18 cellular contexts compared by ENCODE assay signal in the genomic region with DNA sequence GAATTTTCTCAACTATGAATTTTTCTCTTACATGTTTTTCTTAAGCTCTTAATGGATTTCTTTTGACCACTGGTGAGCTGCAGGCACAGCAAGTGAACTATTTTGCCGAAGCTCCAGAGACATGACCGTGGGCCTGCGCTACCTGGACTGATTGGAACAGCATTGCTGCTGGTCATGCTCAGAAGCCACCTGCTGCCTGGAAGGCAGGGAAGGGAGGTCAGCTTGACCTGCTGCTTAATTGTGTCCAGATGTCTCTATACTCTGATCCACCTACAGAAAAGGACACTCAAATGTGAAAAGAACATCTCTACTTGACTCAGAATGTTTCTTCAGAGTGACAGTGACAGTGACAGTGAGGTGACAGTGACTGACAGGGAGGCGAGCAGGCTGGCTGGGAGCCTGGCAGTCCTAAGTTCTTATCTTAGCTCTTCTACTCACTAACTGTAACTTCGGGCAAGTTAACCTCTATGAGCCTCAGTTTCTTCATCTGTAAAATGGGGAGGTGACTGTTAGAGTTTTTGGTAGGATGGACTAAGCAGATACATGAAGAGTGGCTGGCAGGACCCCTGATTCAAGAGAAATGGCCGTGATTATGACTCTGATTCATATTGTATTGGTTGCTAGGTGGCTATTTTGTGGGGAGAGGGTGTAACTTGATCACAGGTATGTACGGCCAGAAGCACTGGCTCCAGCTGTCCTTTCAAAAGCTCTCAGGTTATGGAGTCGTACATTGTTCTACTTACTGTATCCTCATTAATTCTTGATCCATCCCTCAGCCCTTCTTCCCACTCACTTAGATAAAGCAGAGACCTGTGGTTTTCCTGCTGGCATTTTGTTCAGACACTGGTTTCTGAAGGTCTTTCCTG. TPM values are rescaled to one million over a fixed set of nuclear protein-coding genes. Genes with fewer than 3 reads are reported as not detected.
DNase-seq lines count a peak whose midpoint lies in the region; ATAC-seq, FAIRE-seq and TF ChIP-seq lines count a peak whose summit lies in the region.
"Had no signal": no experiment of that assay in that cellular context is flagged by ENCODE, and none has a peak within 500 bp of the region (broad histone marks: within the 10 kb centered on the region; RNA-seq: fewer than 3 reads in every experiment).

No MANE protein-coding gene starts in this region.

- no peak overlapping the region for H2BK120ac ChIP-seq in neuronal stem cell (ENCODE audit: low read depth, low read length)

- peaks cover 0 to 35% of the 10 kb centered on the region in 2 donors for H3K4me1 ChIP-seq in right atrium auricular region
- peaks cover 32% of the 10 kb centered on the region for H3K4me1 ChIP-seq in astrocyte (ENCODE audit: insufficient read depth, low read length)
- peaks cover 20% of the 10 kb centered on the region in 2 donors for H3K4me1 ChIP-seq in neuronal stem cell (ENCODE audit: control insufficient read depth in 2 of 2, insufficient read depth in 1 of 2, low read depth in 1 of 2, low read length in 2 of 2)
- H3K4me1 ChIP-seq in adrenal gland (replicated peaks in 1 of 2), result peaks cover 6 to 9% of the 10 kb centered on the region in 2 donors

- TF ChIP-seq POLR2A in adrenal gland (IDR thresholded peaks at IDR 0.05), result no peak

- no peaks in the 10 kb centered on the region for H3K79me2 ChIP-seq in astrocyte (ENCODE audit: insufficient read depth, low read length)

- H2AK5ac ChIP-seq in neuronal stem cell (ENCODE audit: low read depth, low read length), result no peak overlapping the region

- TF ChIP-seq CTCF in right atrium auricular region (IDR thresholded peaks at IDR 0.05) (no peak), astrocyte (IDR thresholded peaks at IDR 0.05; ENCODE audit: insufficient read depth, low read depth, low read length) (no peak), adrenal gland (IDR thresholded peaks at IDR 0.05) (no peak)

- H4K91ac ChIP-seq in neuronal stem cell (ENCODE audit: low read depth, low read length, poor library complexity), result no peak overlapping the region

- H3K4me2 ChIP-seq in astrocyte (ENCODE audit: low read length) (peak overlapping the region; percentile 79), neuronal stem cell (ENCODE audit: insufficient read depth, low read length, poor library complexity, severe bottlenecking) (no peak overlapping the region)

- H3K4ac ChIP-seq in neuronal stem cell (ENCODE audit: low read length), result no peak overlapping the region

- no peak overlapping the region for H3K18ac ChIP-seq in neuronal stem cell (ENCODE audit: low read length)

- H3K9me3 ChIP-seq in right atrium auricular region (no peaks in the 10 kb centered on the region), astrocyte (ENCODE audit: insufficient read depth, low read depth, low read length) (no peaks in the 10 kb centered on the region), neuronal stem cell (replicated peaks in 1 of 2; ENCODE audit: control insufficient read depth in 2 of 2, insufficient read depth in 1 of 2, low read depth in 1 of 2, low read length in 2 of 2) (peaks cover 0 to 3% of the 10 kb centered on the region in 2 donors), adrenal gland (replicated peaks in 1 of 3) (no peaks in the 10 kb centered on the region)
- H3K9me3 ChIP-seq: tibial artery had no signal

- no peak overlapping the region for H2AFZ ChIP-seq in astrocyte (ENCODE audit: low read depth, low read length)
- peak overlapping the region; percentile 92 for H2AFZ ChIP-seq in neuronal stem cell (ENCODE audit: low read length)

- H3K27me3 ChIP-seq in right atrium auricular region (no peaks in the 10 kb centered on the region), astrocyte (ENCODE audit: insufficient read depth, low read length) (no peaks in the 10 kb centered on the region), neuronal stem cell (ENCODE audit: control insufficient read depth in 3 of 3, insufficient read depth in 3 of 3, low read depth in 1 of 3, low read length in 3 of 3) (no peaks in the 10 kb centered on the region), adrenal gland (no peaks in the 10 kb centered on the region)
- H3K27me3 ChIP-seq: tibial artery had no signal

- H3K36me3 Mint-ChIP-seq in astrocyte (ENCODE audit: low read depth, unreplicated experiment), result no peaks in the 10 kb centered on the region
- H3K36me3 Mint-ChIP-seq in stimulated activated effector memory CD8-positive, alpha-beta T cell treated with anti-CD3 and anti-CD28 coated beads, Interleukin-12 subunit alpha, Interleukin-12 subunit beta, amount 100 ng/mL, for 72 hours, result no peaks in the 10 kb centered on the region

- no peak overlapping the region for H3K23ac ChIP-seq in neuronal stem cell (ENCODE audit: low read depth, low read length, poor library complexity)

- ATAC-seq in Right ventricle myocardium inferior (no peak), HG02798 (IDR thresholded peaks at IDR 0.05; ENCODE audit: poor library complexity, unreplicated experiment) (no peak), HG03378 (IDR thresholded peaks at IDR 0.05; ENCODE audit: unreplicated experiment) (no peak)
- no peak for ATAC-seq in stimulated activated effector memory CD8-positive, alpha-beta T cell treated with anti-CD3 and anti-CD28 coated beads, Interleukin-12 subunit alpha, Interleukin-12 subunit beta, amount 100 ng/mL, for 72 hours
- ATAC-seq: effector memory CD8-positive, alpha-beta T cell had no signal

- H3K79me1 ChIP-seq in neuronal stem cell (ENCODE audit: low read depth, low read length), result no peaks in the 10 kb centered on the region

- H3K4me3 Mint-ChIP-seq in astrocyte (ENCODE audit: unreplicated experiment), result peak overlapping the region; percentile 22
- H3K4me3 Mint-ChIP-seq in stimulated activated effector memory CD8-positive, alpha-beta T cell treated with anti-CD3 and anti-CD28 coated beads, Interleukin-12 subunit alpha, Interleukin-12 subunit beta, amount 100 ng/mL, for 72 hours, result no peak overlapping the region
- H3K4me3 Mint-ChIP-seq: CD8-positive, alpha-beta memory T cell; effector memory CD8-positive, alpha-beta T cell; T-helper 2 cell treated with Interferon-gamma antibody and Interleukin-4, amounts not matched to agents 5 μg/mL and 100 μg/mL, for 36 hours had no signal

- peaks cover 8% of the 10 kb centered on the region for H3K9me3 Mint-ChIP-seq in astrocyte (ENCODE audit: unreplicated experiment)
- H3K9me3 Mint-ChIP-seq in stimulated activated effector memory CD8-positive, alpha-beta T cell treated with anti-CD3 and anti-CD28 coated beads, Interleukin-12 subunit alpha, Interleukin-12 subunit beta, amount 100 ng/mL, for 72 hours, result no peaks in the 10 kb centered on the region
- H3K9me3 Mint-ChIP-seq: CD8-positive, alpha-beta memory T cell; effector memory CD8-positive, alpha-beta T cell; T-helper 2 cell treated with Interferon-gamma antibody and Interleukin-4, amounts not matched to agents 5 μg/mL and 100 μg/mL, for 36 hours had no signal

- H4K20me1 ChIP-seq in astrocyte (ENCODE audit: insufficient read depth, low read length), result no peaks in the 10 kb centered on the region

- H3K9ac ChIP-seq in astrocyte (ENCODE audit: low read length) (peak overlapping the region; percentile 81), neuronal stem cell (ENCODE audit: low read depth, low read length, poor library complexity) (no peak overlapping the region)

- intact Hi-C loops in Right ventricle myocardium inferior (cut with DNase I), result no loop called here
- intact Hi-C loops in adrenal gland (cut with DNase I), result no loop called here

- H3K27me3 Mint-ChIP-seq in astrocyte (ENCODE audit: low read depth, unreplicated experiment), result peaks cover 2% of the 10 kb centered on the region

- DNase-seq in right atrium auricular region (ENCODE audit: low spot score), result no peak
- DNase-seq in Right ventricle myocardium inferior (ENCODE audit: missing footprints), result no peak
- DNase-seq in astrocyte (ENCODE audit: low read depth), result peak; percentile 93
- DNase-seq in neuronal stem cell (ENCODE audit: low spot score), result no peak
- DNase-seq in stimulated activated effector memory CD8-positive, alpha-beta T cell treated with anti-CD3 and anti-CD28 coated beads, Interleukin-12 subunit alpha, Interleukin-12 subunit beta, amount 100 ng/mL, for 72 hours (ENCODE audit: low spot score in 2 of 2), result no peak
- DNase-seq in adrenal gland, result no peak
- DNase-seq: activated CD4-positive, CD25-positive, alpha-beta regulatory T cell treated with anti-CD3 and anti-CD28 coated beads, Interleukin-2, amount 50 U/mL, for 72 hours; activated effector memory CD4-positive, alpha-beta T cell treated with anti-CD3 and anti-CD28 coated beads, Interleukin-2, amount 50 U/mL, for 16 hours; CD8-positive, alpha-beta memory T cell; cerebellar nuclear complex; effector memory CD8-positive, alpha-beta T cell; midbrain; NCI-H1436 treated with DMSO at 0.1 percent for 48 hours; small intestine had no signal

- H2BK5ac ChIP-seq in neuronal stem cell (ENCODE audit: low read length), result no peak overlapping the region

- H3K4me3 ChIP-seq in right atrium auricular region (no peak overlapping the region), astrocyte (ENCODE audit: insufficient read depth, low read depth, low read length) (no peak overlapping the region), neuronal stem cell (ENCODE audit: low read length in 2 of 2) (no peak overlapping the region), adrenal gland (no peak overlapping the region)
- H3K4me3 ChIP-seq: tibial artery had no signal

- H3K14ac ChIP-seq in neuronal stem cell (ENCODE audit: low read length), result no peak overlapping the region

- no peaks in the 10 kb centered on the region for H3K36me3 ChIP-seq in right atrium auricular region
- no peaks in the 10 kb centered on the region for H3K36me3 ChIP-seq in astrocyte (ENCODE audit: insufficient read depth, low read length)
- no peaks in the 10 kb centered on the region for H3K36me3 ChIP-seq in neuronal stem cell (replicated peaks in 1 of 2; ENCODE audit: control insufficient read depth in 2 of 2, insufficient read depth in 2 of 2, low read length in 2 of 2)
- H3K36me3 ChIP-seq in adrenal gland (replicated peaks in 1 of 2), result no peaks in the 10 kb centered on the region
- H3K36me3 ChIP-seq: tibial artery had no signal

- peaks cover 32% of the 10 kb centered on the region for H3K4me1 Mint-ChIP-seq in astrocyte (ENCODE audit: low read depth, unreplicated experiment)
- no peaks in the 10 kb centered on the region for H3K4me1 Mint-ChIP-seq in stimulated activated effector memory CD8-positive, alpha-beta T cell treated with anti-CD3 and anti-CD28 coated beads, Interleukin-12 subunit alpha, Interleukin-12 subunit beta, amount 100 ng/mL, for 72 hours
- H3K4me1 Mint-ChIP-seq: CD8-positive, alpha-beta memory T cell had no signal

- no peak overlapping the region for H2BK15ac ChIP-seq in neuronal stem cell (ENCODE audit: low read length)

- H3K27ac Mint-ChIP-seq in astrocyte (ENCODE audit: unreplicated experiment), result peak overlapping the region; percentile 90
- no peak overlapping the region for H3K27ac Mint-ChIP-seq in stimulated activated effector memory CD8-positive, alpha-beta T cell treated with anti-CD3 and anti-CD28 coated beads, Interleukin-12 subunit alpha, Interleukin-12 subunit beta, amount 100 ng/mL, for 72 hours
- H3K27ac Mint-ChIP-seq: CD8-positive, alpha-beta memory T cell; effector memory CD8-positive, alpha-beta T cell; T-helper 2 cell treated with Interferon-gamma antibody and Interleukin-4, amounts not matched to agents 5 μg/mL and 100 μg/mL, for 36 hours had no signal

- no CpG with 5 or more reads among the region's 8 CpGs for WGBS in neuronal stem cell (ENCODE audit: extremely low coverage in 2 of 2, insufficient read length in 2 of 2, insufficient replicate concordance in 1 of 2), 2 donors
- 55 to 88% (median 66%) methylated on average over 8 of the region's 8 CpGs for WGBS in adrenal gland, 4 donors

- no peak for FAIRE-seq in astrocyte (lab: Jason Lieb, UNC)
- FAIRE-seq: small intestine had no signal

- H2BK12ac ChIP-seq in neuronal stem cell (ENCODE audit: low read length), result no peak overlapping the region

- H3K27ac ChIP-seq in right atrium auricular region, result peak overlapping the region; percentile 47 to 86
- peak overlapping the region; percentile 72 for H3K27ac ChIP-seq in astrocyte (ENCODE audit: low read depth, low read length)
- no peak overlapping the region for H3K27ac ChIP-seq in neuronal stem cell (replicated peaks; ENCODE audit: low read length)
- no peak overlapping the region for H3K27ac ChIP-seq in adrenal gland
- H3K27ac ChIP-seq: tibial artery had no signal

- no peak overlapping the region for H4K8ac ChIP-seq in neuronal stem cell (ENCODE audit: low read depth, low read length)

RNA-seq across cellular contexts. Expression of gene DLG1, which starts 54.8 kb away (rescaled TPM):
- 10 to 100 TPM; 24.4 to 49.9 TPM for total RNA-seq in right atrium auricular region
- total RNA-seq in Right ventricle myocardium inferior, result 48.6 TPM
- total RNA-seq in astrocyte, result 161 and 210 TPM in 2 replicates
- 47.6 TPM for polyA plus RNA-seq in neuronal stem cell (2013, experiment 1 of 2)
- polyA plus RNA-seq in neuronal stem cell (2013, experiment 2 of 2), result 47.6 TPM
- 10 to 100 TPM; 31.7 to 74.6 (median 60.9) TPM for total RNA-seq in adrenal gland
- 10 to 100 TPM; 14.1 to 53.7 (median 28.8) TPM for polyA plus RNA-seq in adrenal gland

Comparison
In these comparisons a context has a peak if more than half of its experiments do, and no peak if none do; other contexts are left out.
1. H3K27ac ChIP-seq: peak in right atrium auricular region (2 of 2) and astrocyte (single experiment); none in neuronal stem cell (single experiment) and adrenal gland (0 of 5).